8 cellular contexts compared by ENCODE assay signal in genomic region chr1:31645274-31645568, GRCh38. TPM values are rescaled to one million over a fixed set of nuclear protein-coding genes. Genes with fewer than 3 reads are reported as not detected.
DNase-seq lines count a peak whose midpoint lies in the region; ATAC-seq, FAIRE-seq and TF ChIP-seq lines count a peak whose summit lies in the region.

No MANE protein-coding gene starts in this region.

- no peak for TF ChIP-seq RAD21 in GM12878 (IDR thresholded peaks at IDR 0.05; ENCODE audit: insufficient read depth, low read depth, low read length)

- H3K4me3 ChIP-seq in GM12878, result peak overlapping the region; percentile 78
- peak overlapping the region; percentile 70 to 72 for H3K4me3 ChIP-seq in left lung
- H3K4me3 ChIP-seq in testis, result peak overlapping the region; percentile 81 to 89

- H3K4me1 Mint-ChIP-seq in activated CD4-positive, alpha-beta T cell treated with anti-CD3 and anti-CD28 coated beads for 36 hours, result peaks cover 23% of the 10 kb centered on the region

- intact Hi-C loops in activated CD4-positive, alpha-beta T cell treated with anti-CD3 and anti-CD28 coated beads for 36 hours (cut with DNase I, micrococcal nuclease), result loop anchor here in 1 of 2 experiments (1.0 to 10.0 kb wide), 6 partner anchors 143 to 1170 kb away; partner anchors contain the start of genes BSDC1, PTP4A2, PUM1 and S100PBP
- intact Hi-C loops in GM12878 (cut with micrococcal nuclease; ENCODE audit: unreplicated experiment), result no loop called here
- intact Hi-C loops in left lung (cut with DNase I), result no loop called here
- intact Hi-C loops in testis (cut with DNase I; ENCODE audit: low total_unique reads), result no loop called here

- H3K4me3 Mint-ChIP-seq in activated CD4-positive, alpha-beta T cell treated with anti-CD3 and anti-CD28 coated beads for 36 hours, result peak overlapping the region; percentile 95

- peak overlapping the region; percentile 100 for H3K27ac Mint-ChIP-seq in activated CD4-positive, alpha-beta T cell treated with anti-CD3 and anti-CD28 coated beads for 36 hours

- RAD21 ChIA-PET in GM12878 (lab: Charles Lee; ENCODE audit: unreplicated experiment), result interaction anchor here (0.7 to 2.1 kb wide), 12 partner anchors 11 to 423 kb away, joined by 3 to 11 read pairs (median 3); no protein-coding TSS in a partner anchor

- no peaks in the 10 kb centered on the region for H3K27me3 Mint-ChIP-seq in activated CD4-positive, alpha-beta T cell treated with anti-CD3 and anti-CD28 coated beads for 36 hours

- H3K9me3 Mint-ChIP-seq in activated CD4-positive, alpha-beta T cell treated with anti-CD3 and anti-CD28 coated beads for 36 hours (ENCODE audit: low read depth), result no peaks in the 10 kb centered on the region

- peaks cover 2% of the 10 kb centered on the region for H3K36me3 Mint-ChIP-seq in activated CD4-positive, alpha-beta T cell treated with anti-CD3 and anti-CD28 coated beads for 36 hours (ENCODE audit: low read depth)

- POLR2A ChIA-PET in activated CD4-positive, alpha-beta T cell treated with anti-CD3 and anti-CD28 coated beads for 36 hours (lab: Charles Lee), result interaction anchor here (0.6 to 2.0 kb wide), 11 partner anchors 16 to 977 kb away, joined by 3 to 10 read pairs (median 4); partner anchors contain the start of genes KPNA6, SNRNP40 and ZCCHC17
- POLR2A ChIA-PET in GM12878 (lab: Charles Lee), result interaction anchor here (0.7 to 0.8 kb wide), 2 partner anchors 349 to 920 kb away, joined by 3 to 4 read pairs; partner anchors contain the start of genes SNRNP40 and ZCCHC17

- H3K27ac ChIP-seq in GM12878 (ENCODE audit: control insufficient read depth, insufficient read depth), result peak overlapping the region; percentile 92
- H3K27ac ChIP-seq in left lung, result peak overlapping the region; percentile 97 to 98
- H3K27ac ChIP-seq in testis, result peak overlapping the region; percentile 94 to 95

- no peak for DNase-seq in activated CD4-positive, alpha-beta T cell treated with anti-CD3 and anti-CD28 coated beads for 36 hours
- no peak for DNase-seq in activated CD4-positive, alpha-beta T cell treated with anti-CD3 and anti-CD28 coated beads for 1 hour
- DNase-seq in GM12878 (ENCODE audit: low read depth, low spot score), result no peak
- DNase-seq in left lung, result peak in 1 of 2 donors; percentile 94
- no peak for DNase-seq in testis
- DNase-seq in CD1c-positive myeloid dendritic cell (ENCODE audit: extremely low spot score), result no peak
- DNase-seq in stimulated activated CD4-positive, alpha-beta T cell treated with anti-CD3 and anti-CD28 coated beads, Interleukin-15, amount 100 ng/mL, for 24 hours, result no peak

- TF ChIP-seq POLR2A in GM12878 (IDR thresholded peaks at IDR 0.05; ENCODE audit: low read depth, low read length) (no peak), testis (IDR thresholded peaks at IDR 0.05) (no peak)

- H2AFZ ChIP-seq in GM12878 (ENCODE audit: control insufficient read depth, low read depth, low read length), result peak overlapping the region; percentile 84

- ATAC-seq in activated CD4-positive, alpha-beta T cell treated with anti-CD3 and anti-CD28 coated beads for 36 hours, result no peak
- ATAC-seq in GM12878 (no peak), left lung (no peak), GM21619 (IDR thresholded peaks at IDR 0.05; ENCODE audit: unreplicated experiment) (no peak)

- peak overlapping the region; percentile 84 for H3K4me2 ChIP-seq in GM12878 (ENCODE audit: control insufficient read depth, insufficient read depth)

- WGBS in GM12878 (ENCODE audit: insufficient coverage, insufficient replicate concordance, low lambda C conversion rate, missing lambda C conversion rate), result 2% methylated on average over 11 of the region's 11 CpGs
- 0 to 1% methylated on average over 11 of the region's 11 CpGs for whole genome bisulfite sequencing in testis, 2 donors

- CTCF ChIA-PET in activated CD4-positive, alpha-beta T cell treated with anti-CD3 and anti-CD28 coated beads for 36 hours (lab: Charles Lee), result interaction anchor here (0.6 to 3.5 kb wide), 12 partner anchors 9 to 463 kb away, joined by 3 to 20 read pairs (median 3); no protein-coding TSS in a partner anchor
- CTCF ChIA-PET in GM12878 (lab: Yijun Ruan, JAX), result interaction anchor here (0.6 to 3.0 kb wide), 14 partner anchors 9 to 479 kb away, joined by 3 to 14 read pairs (median 4); partner anchors contain the start of gene COL16A1

- H3K36me3 ChIP-seq in GM12878 (ENCODE audit: control insufficient read depth in 2 of 2, insufficient read depth in 2 of 2, low read length in 1 of 2), result no peaks in the 10 kb centered on the region
- H3K36me3 ChIP-seq in left lung, result no peaks in the 10 kb centered on the region
- H3K36me3 ChIP-seq in testis (ENCODE audit: low read depth, missing control alignments), result no peaks in the 10 kb centered on the region

- H3K79me2 ChIP-seq in GM12878 (ENCODE audit: control insufficient read depth, insufficient read depth, low read length), result peaks cover 33% of the 10 kb centered on the region

- in situ Hi-C loops in GM12878 (cut with MboI), result no loop called here

- H3K9me3 ChIP-seq in GM12878 (replicated peaks; ENCODE audit: control insufficient read depth, insufficient read depth, low read length) (no peaks in the 10 kb centered on the region), left lung (no peaks in the 10 kb centered on the region), testis (no peaks in the 10 kb centered on the region)

- TF ChIP-seq EP300 in GM12878 (IDR thresholded peaks at IDR 0.05; ENCODE audit: borderline replicate concordance in 1 of 2, control insufficient read depth in 1 of 2, low read depth in 2 of 2, low read length in 2 of 2), result no peak

- FAIRE-seq in GM12878 (lab: Jason Lieb, UNC), result no peak

- SMC1A ChIA-PET in GM12878 (lab: Charles Lee; ENCODE audit: uncharacterized antibody, unreplicated experiment), result interaction anchor here (0.8 to 1.5 kb wide), 5 partner anchors 13 to 223 kb away, joined by 3 to 5 read pairs (median 3); no protein-coding TSS in a partner anchor

- no peak for TF ChIP-seq CTCF in GM12878 (IDR thresholded peaks at IDR 0.05 in 2 of 3, conservative IDR thresholded peaks at IDR 0.05 in 1 of 3; ENCODE audit: control insufficient read depth in 2 of 3, extremely low read depth in 1 of 3, insufficient read depth in 1 of 3, low read depth in 3 of 3, low read length in 3 of 3)
- no peak for TF ChIP-seq CTCF in left lung (IDR thresholded peaks at IDR 0.05)
- TF ChIP-seq CTCF in testis (IDR thresholded peaks at IDR 0.05), result no peak

- TSS peak; percentile 85 for BruUV-seq in GM12878 (replicated peaks; lab: Mats Ljungman, UMichigan)

- H3K27me3 ChIP-seq in GM12878 (replicated peaks in 1 of 2; ENCODE audit: control insufficient read depth in 2 of 2, insufficient read depth in 2 of 2, low read length in 1 of 2) (no peaks in the 10 kb centered on the region; a peak in 1 of 4 replicates), left lung (no peaks in the 10 kb centered on the region), testis (no peaks in the 10 kb centered on the region)

- H3K9ac ChIP-seq in GM12878 (ENCODE audit: control insufficient read depth, insufficient read depth, low read length), result peak overlapping the region; percentile 89

- no peaks in the 10 kb centered on the region for H4K20me1 ChIP-seq in GM12878 (ENCODE audit: control insufficient read depth, insufficient read depth)

- H3K4me1 ChIP-seq in GM12878 (ENCODE audit: control insufficient read depth, insufficient read depth, low read length) (peaks cover 4% of the 10 kb centered on the region; the same call in 1 of the 2 replicates), left lung (peaks cover 14 to 46% of the 10 kb centered on the region in 2 donors), testis (peaks cover 18% of the 10 kb centered on the region)

RNA-seq across cellular contexts. Expression of gene PEF1, which starts 0.5 kb away (rescaled TPM):
- total RNA-seq in activated CD4-positive, alpha-beta T cell treated with anti-CD3 and anti-CD28 coated beads for 36 hours, result 10 to 100 TPM; 48.8 to 59.3 TPM
- 18.2 and 22.2 TPM in 2 replicates for total RNA-seq in GM12878 (2013; cell fraction: nucleolus; rRNA removed)
- 92.9 and 107 TPM in 2 replicates for total RNA-seq in GM12878 (2014; rRNA removed)
- 46.3 and 46.4 TPM in 2 replicates for total RNA-seq in GM12878 (2014; rRNA removed; fragmentation: Illumina TruSeq; extraction: Trizol)
- total RNA-seq in GM12878 (2021), result 59.5 and 60.1 TPM in 2 replicates
- polyA plus RNA-seq in GM12878 (2011; ENCODE audit: low read depth), result 40.3 TPM
- polyA plus RNA-seq in GM12878 (2011; rRNA removed), result 61.3 and 100 TPM in 2 replicates
- polyA plus RNA-seq in GM12878 (2011; cell fraction: cytosol; rRNA removed), result 141 and 161 TPM in 2 replicates
- polyA plus RNA-seq in GM12878 (2011; cell fraction: nucleus; rRNA removed), result 88.6 and 89.0 TPM in 2 replicates
- 38.7 and 47.8 TPM in 2 replicates for polyA plus RNA-seq in GM12878 (2012)
- polyA plus RNA-seq in GM12878 (2014; fragmentation: Illumina TruSeq; extraction: Trizol), result 50.3 and 80.4 TPM in 2 replicates
- polyA plus RNA-seq in GM12878 (2014; fragmentation: Nextera tagmentation; extraction: Ambion mirVana), result 10 to 100 TPM; 27.1 to 40.4 TPM
- 92.2 and 95.5 TPM in 2 replicates for polyA plus RNA-seq in GM12878 (2014; rRNA removed)
- polyA plus RNA-seq in GM12878 (2016; fragmentation: Nextera tagmentation; extraction: Ambion mirVana), result 10 to 100 TPM; 77.5 to 86.6 TPM
- 104 and 151 TPM in 2 replicates for polyA minus RNA-seq in GM12878 (2011; rRNA and poly(A)+ RNA removed)
- 33.3 and 37.6 TPM in 2 replicates for polyA minus RNA-seq in GM12878 (2011; cell fraction: cytosol; rRNA and poly(A)+ RNA removed)
- polyA minus RNA-seq in GM12878 (2011; cell fraction: nucleus; rRNA and poly(A)+ RNA removed), result 19.7 and 29.3 TPM in 2 replicates
- 10 to 100 TPM; 70.3 to 75.8 TPM for total RNA-seq in left lung
- 100 to 1,000 TPM in 1 of 2 donors, 10 to 100 TPM in 1; 73.5 to 124 TPM for total RNA-seq in testis
- polyA plus RNA-seq in testis (ENCODE audit: insufficient read depth, low read depth, low replicate concordance), result 81.4 TPM

RNA-seq across cellular contexts. Expression of gene HCRTR1, which starts 27.7 kb away (rescaled TPM):
- total RNA-seq in activated CD4-positive, alpha-beta T cell treated with anti-CD3 and anti-CD28 coated beads for 36 hours, result not detected
- not detected in 2 replicates for total RNA-seq in GM12878 (2013; cell fraction: nucleolus; rRNA removed)
- 0.11 TPM in 1 of 2 replicates, not detected in the other for total RNA-seq in GM12878 (2014; rRNA removed)
- not detected in 2 replicates for total RNA-seq in GM12878 (2014; rRNA removed; fragmentation: Illumina TruSeq; extraction: Trizol)
- total RNA-seq in GM12878 (2021), result not detected in 2 replicates
- polyA plus RNA-seq in GM12878 (2011; ENCODE audit: low read depth), result not detected
- not detected in 2 replicates for polyA plus RNA-seq in GM12878 (2011; rRNA removed)
- polyA plus RNA-seq in GM12878 (2011; cell fraction: cytosol; rRNA removed), result 0.04 TPM in 1 of 2 replicates, not detected in the other
- polyA plus RNA-seq in GM12878 (2011; cell fraction: nucleus; rRNA removed), result not detected in 2 replicates
- polyA plus RNA-seq in GM12878 (2012), result not detected in 2 replicates
- not detected in 2 replicates for polyA plus RNA-seq in GM12878 (2014; fragmentation: Illumina TruSeq; extraction: Trizol)
- polyA plus RNA-seq in GM12878 (2014; fragmentation: Nextera tagmentation; extraction: Ambion mirVana), result not detected
- polyA plus RNA-seq in GM12878 (2014; rRNA removed), result not detected in 2 replicates
- polyA plus RNA-seq in GM12878 (2016; fragmentation: Nextera tagmentation; extraction: Ambion mirVana), result not detected
- not detected in 2 replicates for polyA minus RNA-seq in GM12878 (2011; rRNA and poly(A)+ RNA removed)
- not detected in 2 replicates for polyA minus RNA-seq in GM12878 (2011; cell fraction: cytosol; rRNA and poly(A)+ RNA removed)
- polyA minus RNA-seq in GM12878 (2011; cell fraction: nucleus; rRNA and poly(A)+ RNA removed), result not detected in 2 replicates
- not detected for total RNA-seq in left lung
- under 1 TPM; 0.19 to 0.31 TPM for total RNA-seq in testis
- polyA plus RNA-seq in testis (ENCODE audit: insufficient read depth, low read depth, low replicate concordance), result not detected

RNA-seq across cellular contexts. Expression of gene COL16A1, which starts 58.6 kb away (rescaled TPM):
- total RNA-seq in activated CD4-positive, alpha-beta T cell treated with anti-CD3 and anti-CD28 coated beads for 36 hours, result under 1 TPM in 1 of 2 experiments, not detected in 1; 0.09 TPM
- total RNA-seq in GM12878 (2013; cell fraction: nucleolus; rRNA removed), result 6.3 and 9.6 TPM in 2 replicates
- total RNA-seq in GM12878 (2014; rRNA removed) (0.60 and 0.79 TPM in 2 replicates), GM12878 (2014; rRNA removed; fragmentation: Illumina TruSeq; extraction: Trizol) (0.63 and 0.92 TPM in 2 replicates), GM12878 (2021) (3.7 and 3.9 TPM in 2 replicates), left lung (100 to 1,000 TPM in 1 of 2 donors, 10 to 100 TPM in 1; 64.8 to 116 TPM), testis (100 to 1,000 TPM; 101 to 120 TPM)
- 0.12 TPM for polyA plus RNA-seq in GM12878 (2011; ENCODE audit: low read depth)
- polyA plus RNA-seq in GM12878 (2011; rRNA removed) (2.0 and 3.1 TPM in 2 replicates), GM12878 (2014; fragmentation: Illumina TruSeq; extraction: Trizol) (0.40 and 0.65 TPM in 2 replicates), GM12878 (2014; fragmentation: Nextera tagmentation; extraction: Ambion mirVana) (under 1 TPM; 0.02 to 0.04 TPM), GM12878 (2014; rRNA removed) (1.5 and 1.6 TPM in 2 replicates), GM12878 (2016; fragmentation: Nextera tagmentation; extraction: Ambion mirVana) (under 1 TPM; 0.14 to 0.56 TPM), testis (ENCODE audit: insufficient read depth, low read depth, low replicate concordance) (96.4 TPM)
- polyA plus RNA-seq in GM12878 (2011; cell fraction: cytosol; rRNA removed), result 2.2 and 3.6 TPM in 2 replicates
- 30.0 and 30.6 TPM in 2 replicates for polyA plus RNA-seq in GM12878 (2011; cell fraction: nucleus; rRNA removed)
- polyA plus RNA-seq in GM12878 (2012), result 1.1 and 1.4 TPM in 2 replicates
- 2.1 and 4.5 TPM in 2 replicates for polyA minus RNA-seq in GM12878 (2011; rRNA and poly(A)+ RNA removed)
- 0.73 and 1.1 TPM in 2 replicates for polyA minus RNA-seq in GM12878 (2011; cell fraction: cytosol; rRNA and poly(A)+ RNA removed)
- 6.5 and 7.7 TPM in 2 replicates for polyA minus RNA-seq in GM12878 (2011; cell fraction: nucleus; rRNA and poly(A)+ RNA removed)

Comparison
In these comparisons a context has a peak if more than half of its experiments do, and no peak if none do; other contexts are left out.
1. RNA of gene COL16A1, which starts 58.6 kb away (total RNA-seq): 101 to 120 TPM in testis and 64.8 to 116 TPM in left lung; 0.60 to 9.6 TPM in GM12878 and 0.09 TPM in activated CD4-positive, alpha-beta T cell treated with anti-CD3 and anti-CD28 coated beads for 36 hours; every median in the first group is over 4 times any median in the second.
2. Peak in every context shown above with its lines, with median percentiles within 50 percentile points of each other: H3K27ac ChIP-seq and H3K4me3 ChIP-seq.